Comparison of ENCODE assay signal across 8 cellular contexts in genomic region chr3:98733055-98733777, GRCh38. TPM values are rescaled to one million over a fixed set of nuclear protein-coding genes. Genes with fewer than 3 reads are reported as not detected.
DNase-seq lines count a peak whose midpoint lies in the region; ATAC-seq lines count a peak whose summit lies in the region.

No MANE protein-coding gene starts in this region.

- intact Hi-C loops in CD4-positive, alpha-beta memory T cell (cut with micrococcal nuclease), result no loop called here
- intact Hi-C loops in Right ventricle myocardium superior (cut with DNase I), result loop anchor here (2.0 to 5.0 kb wide), 2 partner anchors 30 to 59 kb away; partner anchors contain the start of gene ST3GAL6

- peaks cover 0 to 1% (median 0%) of the 10 kb centered on the region in 8 donors for H3K9me3 Mint-ChIP-seq in CD4-positive, alpha-beta memory T cell

- peaks cover 20% of the 10 kb centered on the region for H3K27me3 ChIP-seq in CD4-positive, alpha-beta memory T cell (ENCODE audit: insufficient read depth, low read length)

- POLR2A ChIA-PET in CD4-positive, alpha-beta memory T cell (lab: Charles Lee; ENCODE audit: partially characterized antibody), result no interaction called here

- peaks cover 25% of the 10 kb centered on the region for H3K4me1 ChIP-seq in CD4-positive, alpha-beta memory T cell (ENCODE audit: insufficient read depth, low read length)

- no peak for DNase-seq in CD4-positive, alpha-beta memory T cell
- peak; percentile 51 for DNase-seq in HT1080 (ENCODE audit: low read depth)
- DNase-seq in activated naive CD4-positive, alpha-beta T cell treated with anti-CD3 and anti-CD28 coated beads, Interleukin-2, amount 50 U/mL, for 16 hours, result peak; percentile 11
- peak; percentile 51 for DNase-seq in Right ventricle myocardium superior
- peak; percentile 41 for DNase-seq in occipital lobe (lab: John Stamatoyannopoulos, UW)
- no peak for DNase-seq in SW480 (ENCODE audit: low spot score)
- DNase-seq in OCI-M2 (lab: John Stamatoyannopoulos, UW; ENCODE audit: unreplicated experiment), result no peak

- peak; percentile 14 for ATAC-seq in GM19351 (IDR thresholded peaks at IDR 0.05; ENCODE audit: unreplicated experiment)
- ATAC-seq in Right ventricle myocardium superior (ENCODE audit: poor library complexity), result peak; percentile 77

- H3K36me3 Mint-ChIP-seq in CD4-positive, alpha-beta memory T cell, result no peaks in the 10 kb centered on the region

- peaks cover 13 to 19% (median 16%) of the 10 kb centered on the region in 4 donors for H3K4me1 Mint-ChIP-seq in CD4-positive, alpha-beta memory T cell

- no peak overlapping the region for H3K27ac ChIP-seq in CD4-positive, alpha-beta memory T cell (ENCODE audit: low read depth, low read length)

- H3K36me3 ChIP-seq in CD4-positive, alpha-beta memory T cell (ENCODE audit: insufficient read depth, low read length), result no peaks in the 10 kb centered on the region

- no peak overlapping the region for H3K4me3 ChIP-seq in CD4-positive, alpha-beta memory T cell (ENCODE audit: low read length in 2 of 2)

- peaks cover 37 to 39% of the 10 kb centered on the region in 2 donors for H3K27me3 Mint-ChIP-seq in CD4-positive, alpha-beta memory T cell

- no peaks in the 10 kb centered on the region for H3K9me3 ChIP-seq in CD4-positive, alpha-beta memory T cell (ENCODE audit: control insufficient read depth in 1 of 2, low read length in 2 of 2)

- CTCF ChIA-PET in CD4-positive, alpha-beta memory T cell (lab: Charles Lee; ENCODE audit: partially characterized antibody), result no interaction called here

- H3K4me3 Mint-ChIP-seq in CD4-positive, alpha-beta memory T cell, result peak overlapping the region; percentile 69 to 82 (median 78)

- no peak overlapping the region for H3K27ac Mint-ChIP-seq in CD4-positive, alpha-beta memory T cell

RNA-seq across cellular contexts. Expression of gene ST3GAL6, which starts 29.9 kb away (rescaled TPM):
- 1 to 10 TPM in 1 of 2 experiments, under 1 TPM in 1; 0.50 to 1.3 TPM for total RNA-seq in CD4-positive, alpha-beta memory T cell
- polyA plus RNA-seq in CD4-positive, alpha-beta memory T cell, result under 1 TPM in 1 of 2 donors, not detected in 1; 0.15 TPM
- 11.1 and 12.4 TPM in 2 replicates for total RNA-seq in HT1080 (2014; rRNA removed; shearing (Covaris generic))
- polyA plus RNA-seq in HT1080 (2015; cell fraction: cytosol; rRNA removed), result 4.8 and 6.4 TPM in 2 replicates
- 10.0 and 11.5 TPM in 2 replicates for polyA plus RNA-seq in HT1080 (2015; cell fraction: nucleus; rRNA removed)
- total RNA-seq in Right ventricle myocardium superior (34.1 TPM), occipital lobe (35.6 TPM)

Comparison
In these comparisons a context has a peak if more than half of its experiments do, and no peak if none do; other contexts are left out.
1. DNase-seq: peak in HT1080 (single experiment), activated naive CD4-positive, alpha-beta T cell treated with anti-CD3 and anti-CD28 coated beads, Interleukin-2, amount 50 U/mL, for 16 hours (single experiment), Right ventricle myocardium superior (single experiment) and occipital lobe (single experiment); none in CD4-positive, alpha-beta memory T cell (0 of 5), SW480 (single experiment) and OCI-M2 (single experiment).